27 cellular contexts compared by ENCODE assay signal in the genomic region with DNA sequence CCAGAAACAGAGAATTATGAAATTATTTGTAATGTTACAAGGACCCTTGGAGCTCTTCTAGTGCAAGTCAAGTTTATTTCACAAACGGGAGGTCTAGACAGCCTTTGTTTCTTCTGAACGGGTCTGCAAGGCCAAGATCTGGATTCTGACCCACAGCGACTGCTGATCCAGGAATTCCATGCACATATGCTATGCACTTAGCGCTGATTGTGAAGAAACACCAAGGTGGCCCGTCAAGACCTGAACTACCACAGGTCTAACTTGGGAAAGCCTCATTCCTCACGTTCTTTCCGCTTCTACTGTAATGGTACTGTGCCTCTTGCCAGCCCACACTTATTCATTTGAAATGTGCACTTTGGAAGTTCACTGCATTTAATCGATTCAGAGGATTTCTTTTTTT.
A peak's percentile ranks its signal among the peaks of the same experiment; 100 is the strongest.
DNase-seq lines count a peak whose midpoint lies in the region; ATAC-seq and TF ChIP-seq lines count a peak whose summit lies in the region.
"Had no signal": no experiment of that assay in that cellular context is flagged by ENCODE, and none has a peak within 500 bp of the region (broad histone marks: within the 10 kb centered on the region; RNA-seq: fewer than 3 reads in every experiment).

No MANE protein-coding gene starts in this region.

- ATAC-seq in GM19463 (IDR thresholded peaks at IDR 0.05; ENCODE audit: unreplicated experiment), result no peak
- ATAC-seq: activated T-cell treated with anti-CD3 and anti-CD28 coated beads, Interleukin-2, amount 50 U/mL, for 72 hours; gastroesophageal sphincter; HepG2; left colon; naive thymus-derived CD4-positive, alpha-beta T cell; right cardiac atrium; SK-N-SH treated with all-trans-retinoic acid at 6 μM for 48 hours had no signal

- H3K4me1 ChIP-seq in HUES64 (ENCODE audit: insufficient read depth, low read length), result peaks cover 70% of the 10 kb centered on the region
- H3K4me1 ChIP-seq in mesodermal cell (ENCODE audit: control insufficient read depth, insufficient read depth, low read length, poor library complexity, severe bottlenecking), result peaks cover 52% of the 10 kb centered on the region
- H3K4me1 ChIP-seq in CD4-positive, alpha-beta memory T cell (ENCODE audit: insufficient read depth, low read length), result peaks cover 10% of the 10 kb centered on the region
- H3K4me1 ChIP-seq: parathyroid adenoma, testis had no signal

- peak overlapping the region; percentile 90; the same call in 1 of the 2 replicates for H3K9ac ChIP-seq in HUES64 (ENCODE audit: low read depth, low read length)
- H3K9ac ChIP-seq: parathyroid adenoma had no signal

- no peaks in the 10 kb centered on the region for H3K9me3 Mint-ChIP-seq in endothelial cell (ENCODE audit: unreplicated experiment)
- H3K9me3 Mint-ChIP-seq in type B pancreatic cell, result no peaks in the 10 kb centered on the region
- peaks cover 0 to 2% (median 0%) of the 10 kb centered on the region in 8 donors for H3K9me3 Mint-ChIP-seq in CD4-positive, alpha-beta memory T cell
- H3K9me3 Mint-ChIP-seq in T-helper 2 cell treated with Interferon-gamma antibody and Interleukin-4, amounts not matched to agents 5 μg/mL and 100 μg/mL, for 36 hours, result no peaks in the 10 kb centered on the region
- H3K9me3 Mint-ChIP-seq: activated CD4-positive, alpha-beta T cell treated with anti-CD3 and anti-CD28 coated beads, Interleukin-2, amount 10 ng/mL, durations not matched to agents 7 days and 5 days; activated naive CD4-positive, alpha-beta T cell treated with anti-CD3 and anti-CD28 coated beads for 36 hours; activated T-cell treated with anti-CD3 and anti-CD28 coated beads, Interleukin-2, amount 50 U/mL, for 72 hours had no signal

- no peaks in the 10 kb centered on the region for H3K9me3 ChIP-seq in HUES64 (ENCODE audit: insufficient read depth, low read depth, low read length)
- H3K9me3 ChIP-seq in mesodermal cell (ENCODE audit: control insufficient read depth, low read length), result no peaks in the 10 kb centered on the region
- H3K9me3 ChIP-seq in CD4-positive, alpha-beta memory T cell (ENCODE audit: control insufficient read depth in 1 of 2, low read length in 2 of 2), result no peaks in the 10 kb centered on the region
- H3K9me3 ChIP-seq: gastroesophageal sphincter, testis had no signal

- H3K27ac ChIP-seq in HUES64 (ENCODE audit: low read depth, low read length) (peak overlapping the region; percentile 89), mesodermal cell (ENCODE audit: low read depth, low read length, severe bottlenecking) (no peak overlapping the region)
- no peak overlapping the region for H3K27ac ChIP-seq in CD4-positive, alpha-beta memory T cell (ENCODE audit: low read depth, low read length)
- H3K27ac ChIP-seq: coronary artery, gastroesophageal sphincter, parathyroid adenoma, testis had no signal

- H3K4me3 Mint-ChIP-seq in endothelial cell (ENCODE audit: unreplicated experiment) (peak overlapping the region; percentile 10), type B pancreatic cell (peak overlapping the region; percentile 91)
- H3K4me3 Mint-ChIP-seq in CD4-positive, alpha-beta memory T cell, result no peak overlapping the region
- no peak overlapping the region for H3K4me3 Mint-ChIP-seq in T-helper 2 cell treated with Interferon-gamma antibody and Interleukin-4, amounts not matched to agents 5 μg/mL and 100 μg/mL, for 36 hours
- H3K4me3 Mint-ChIP-seq: activated CD4-positive, alpha-beta T cell treated with anti-CD3 and anti-CD28 coated beads, Interleukin-2, amount 10 ng/mL, durations not matched to agents 7 days and 5 days; activated naive CD4-positive, alpha-beta T cell treated with anti-CD3 and anti-CD28 coated beads for 36 hours; activated T-cell treated with anti-CD3 and anti-CD28 coated beads, Interleukin-2, amount 50 U/mL, for 72 hours had no signal

- intact Hi-C loops in CD4-positive, alpha-beta memory T cell (cut with micrococcal nuclease), result no loop called here

- H3K27ac Mint-ChIP-seq in endothelial cell (ENCODE audit: unreplicated experiment) (no peak overlapping the region), type B pancreatic cell (no peak overlapping the region)
- H3K27ac Mint-ChIP-seq in CD4-positive, alpha-beta memory T cell, result no peak overlapping the region
- H3K27ac Mint-ChIP-seq in T-helper 2 cell treated with Interferon-gamma antibody and Interleukin-4, amounts not matched to agents 5 μg/mL and 100 μg/mL, for 36 hours, result no peak overlapping the region
- H3K27ac Mint-ChIP-seq: activated CD4-positive, alpha-beta T cell treated with anti-CD3 and anti-CD28 coated beads, Interleukin-2, amount 10 ng/mL, durations not matched to agents 7 days and 5 days; activated naive CD4-positive, alpha-beta T cell treated with anti-CD3 and anti-CD28 coated beads for 36 hours; activated T-cell treated with anti-CD3 and anti-CD28 coated beads, Interleukin-2, amount 50 U/mL, for 72 hours; naive thymus-derived CD4-positive, alpha-beta T cell had no signal

- CTCF ChIA-PET in CD4-positive, alpha-beta memory T cell (lab: Charles Lee; ENCODE audit: partially characterized antibody), result no interaction called here

- TF ChIP-seq CTCF in endothelial cell (IDR thresholded peaks at IDR 0.05; ENCODE audit: unreplicated experiment) (no peak), type B pancreatic cell (conservative IDR thresholded peaks at IDR 0.05) (no peak)

- H3K36me3 ChIP-seq in HUES64 (ENCODE audit: insufficient read depth, low read length), result peaks cover 43% of the 10 kb centered on the region; the same call in 1 of the 2 replicates
- peaks cover 3% of the 10 kb centered on the region for H3K36me3 ChIP-seq in mesodermal cell (ENCODE audit: control insufficient read depth, insufficient read depth, low read length)
- no peaks in the 10 kb centered on the region for H3K36me3 ChIP-seq in CD4-positive, alpha-beta memory T cell (ENCODE audit: insufficient read depth, low read length)
- H3K36me3 ChIP-seq: gastroesophageal sphincter had no signal

- peaks cover 41% of the 10 kb centered on the region for H3K4me1 Mint-ChIP-seq in endothelial cell (ENCODE audit: unreplicated experiment)
- peaks cover 19% of the 10 kb centered on the region for H3K4me1 Mint-ChIP-seq in type B pancreatic cell (ENCODE audit: unreplicated experiment)
- H3K4me1 Mint-ChIP-seq in CD4-positive, alpha-beta memory T cell, result peaks cover 8 to 20% (median 12%) of the 10 kb centered on the region in 4 donors
- no peaks in the 10 kb centered on the region for H3K4me1 Mint-ChIP-seq in T-helper 2 cell treated with Interferon-gamma antibody and Interleukin-4, amounts not matched to agents 5 μg/mL and 100 μg/mL, for 36 hours (ENCODE audit: low read depth)

- H3K27me3 Mint-ChIP-seq in endothelial cell (ENCODE audit: unreplicated experiment), result peaks cover 4% of the 10 kb centered on the region
- H3K27me3 Mint-ChIP-seq in type B pancreatic cell, result peaks cover 94% of the 10 kb centered on the region
- peaks cover 37 to 55% of the 10 kb centered on the region in 2 donors for H3K27me3 Mint-ChIP-seq in CD4-positive, alpha-beta memory T cell
- peaks cover 55% of the 10 kb centered on the region for H3K27me3 Mint-ChIP-seq in T-helper 2 cell treated with Interferon-gamma antibody and Interleukin-4, amounts not matched to agents 5 μg/mL and 100 μg/mL, for 36 hours (ENCODE audit: low read depth)

- DNase-seq in endothelial cell (ENCODE audit: low spot score) (no peak), type B pancreatic cell (ENCODE audit: extremely low spot score, unreplicated experiment) (no peak)
- no peak for DNase-seq in CD4-positive, alpha-beta memory T cell
- no peak for DNase-seq in T-helper 2 cell treated with Interferon-gamma antibody and Interleukin-4, amounts not matched to agents 5 μg/mL and 100 μg/mL, for 36 hours (ENCODE audit: low spot score)
- DNase-seq: activated CD4-positive, alpha-beta T cell treated with anti-CD3 and anti-CD28 coated beads, Interleukin-2, amount 10 ng/mL, durations not matched to agents 7 days and 5 days; activated naive CD4-positive, alpha-beta T cell treated with anti-CD3 and anti-CD28 coated beads for 36 hours; activated T-cell treated with anti-CD3 and anti-CD28 coated beads, Interleukin-2, amount 50 U/mL, for 72 hours; left colon; naive thymus-derived CD4-positive, alpha-beta T cell; NCI-H1092; NCI-H2029; NCI-H226; right cardiac atrium; RPMI8226; stimulated activated CD4-positive, alpha-beta T cell treated with anti-CD3 and anti-CD28 coated beads, Interleukin-12 subunit alpha, Interleukin-12 subunit beta, amount 100 ng/mL, for 4 hours; stimulated activated CD4-positive, alpha-beta T cell treated with anti-CD3 and anti-CD28 coated beads, Interleukin-4, amount 100 ng/mL, for 4 hours; stimulated activated naive CD4-positive, alpha-beta T cell; T-helper 2 cell; testis had no signal

- 7% methylated on average over 8 of the region's 8 CpGs for WGBS in HUES64
- 23 to 28% methylated on average over 7 of the region's 8 CpGs for WGBS in mesodermal cell (ENCODE audit: insufficient coverage in 2 of 2), 2 experiments

- no peaks in the 10 kb centered on the region; the same call in 1 of the 2 replicates for H3K27me3 ChIP-seq in HUES64 (ENCODE audit: insufficient read depth, low read length)
- H3K27me3 ChIP-seq in CD4-positive, alpha-beta memory T cell (ENCODE audit: insufficient read depth, low read length), result peaks cover 13% of the 10 kb centered on the region
- H3K27me3 ChIP-seq: testis had no signal

- peak overlapping the region; percentile 67 for H3K4me3 ChIP-seq in HUES64 (ENCODE audit: low read length)
- H3K4me3 ChIP-seq in mesodermal cell (ENCODE audit: extremely low read depth, insufficient read depth, low read length, poor library complexity, severe bottlenecking), result peak overlapping the region; percentile 68
- H3K4me3 ChIP-seq in CD4-positive, alpha-beta memory T cell (ENCODE audit: low read length in 2 of 2), result no peak overlapping the region
- H3K4me3 ChIP-seq: coronary artery, testis had no signal

- H3K36me3 Mint-ChIP-seq in endothelial cell (ENCODE audit: low read depth, unreplicated experiment), result no peaks in the 10 kb centered on the region
- H3K36me3 Mint-ChIP-seq in type B pancreatic cell, result no peaks in the 10 kb centered on the region
- H3K36me3 Mint-ChIP-seq in CD4-positive, alpha-beta memory T cell, result no peaks in the 10 kb centered on the region
- H3K36me3 Mint-ChIP-seq in T-helper 2 cell treated with Interferon-gamma antibody and Interleukin-4, amounts not matched to agents 5 μg/mL and 100 μg/mL, for 36 hours (ENCODE audit: low read depth), result no peaks in the 10 kb centered on the region
- H3K36me3 Mint-ChIP-seq: naive thymus-derived CD4-positive, alpha-beta T cell had no signal

- POLR2A ChIA-PET in CD4-positive, alpha-beta memory T cell (lab: Charles Lee; ENCODE audit: partially characterized antibody), result no interaction called here

Comparison
In these comparisons a context has a peak if more than half of its experiments do, and no peak if none do; other contexts are left out.
1. H3K4me3 ChIP-seq: peak in HUES64 (single experiment) and mesodermal cell (single experiment); none in CD4-positive, alpha-beta memory T cell (0 of 2).
2. H3K4me3 Mint-ChIP-seq: peak in endothelial cell (single experiment) and type B pancreatic cell (single experiment); none in CD4-positive, alpha-beta memory T cell (0 of 8) and T-helper 2 cell treated with Interferon-gamma antibody and Interleukin-4, amounts not matched to agents 5 μg/mL and 100 μg/mL, for 36 hours (single experiment).